In genomic region chr11:131460931-131461330, GRCh38 we compare ENCODE assay signal across 3 cellular contexts.
"Had no signal": no experiment of that assay in that cellular context is flagged by ENCODE, and none has a peak within 500 bp of the region (broad histone marks: within the 10 kb centered on the region; RNA-seq: fewer than 3 reads in every experiment).

No MANE protein-coding gene starts in this region.

- H3K4me3 ChIP-seq: GM12878 had no signal

- DNase-seq: GDM1, GF-D8 had no signal

- ATAC-seq: GM12878 had no signal
